In the genomic region with DNA sequence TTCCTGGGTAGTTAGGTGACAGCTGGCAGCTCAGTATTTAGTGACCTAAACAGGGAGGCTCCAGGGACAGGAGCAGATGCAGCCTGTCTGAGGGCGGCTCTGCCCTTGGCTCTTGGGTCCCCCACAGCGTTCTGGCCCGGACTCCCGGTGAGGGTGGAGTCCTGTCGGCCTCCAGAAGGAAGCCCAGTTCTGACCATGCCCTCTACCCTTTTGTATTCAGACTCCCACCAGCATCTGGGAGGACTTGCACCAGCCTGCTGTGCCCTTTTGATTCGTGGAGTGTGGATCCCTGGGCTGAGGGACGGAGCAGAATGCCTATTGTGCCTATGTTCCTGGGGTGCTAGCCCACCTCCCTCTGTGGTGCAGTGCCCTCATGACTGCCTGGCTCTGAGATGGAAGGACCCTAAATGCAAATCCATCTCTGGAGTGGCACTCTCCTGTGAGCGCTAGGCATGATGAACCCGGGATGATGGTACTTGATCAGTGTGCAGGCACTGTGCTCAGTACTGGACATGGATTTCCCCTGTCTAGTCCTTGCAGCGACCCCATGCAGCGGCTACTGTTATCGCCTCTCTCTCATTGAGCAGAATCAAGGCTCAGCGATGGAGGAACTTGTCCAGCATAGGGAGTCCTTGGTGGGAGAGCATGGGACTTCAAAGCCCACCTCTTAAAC, we compare ENCODE assay signal across 25 cellular contexts.
"Had no signal": no experiment of that assay in that cellular context is flagged by ENCODE, and none has a peak within 500 bp of the region (broad histone marks: within the 10 kb centered on the region; RNA-seq: fewer than 3 reads in every experiment).

No MANE protein-coding gene starts in this region.

- H3K36me3 ChIP-seq: colonic mucosa, left lung, right atrium auricular region, suprapubic skin, upper lobe of left lung had no signal

- H3K27ac Mint-ChIP-seq: activated B cell treated with CpG ODN at 0.5 μM for 24 hours; activated CD4-positive, alpha-beta memory T cell treated with anti-CD3 and anti-CD28 coated beads for 36 hours; activated naive CD8-positive, alpha-beta T cell treated with anti-CD3 and anti-CD28 coated beads for 36 hours; activated T-helper 17 cell treated with anti-CD3 and anti-CD28 coated beads, Interleukin-2, amount 50 U/mL, for 72 hours; endodermal cell; progenitor cell of endocrine pancreas; stimulated activated naive CD8-positive, alpha-beta T cell treated with anti-CD3 and anti-CD28 coated beads, Interleukin-15, Interleukin-2, amounts not matched to agents 100 ng/mL and 50 ng/mL, for 24 hours had no signal

- H3K4me3 Mint-ChIP-seq: activated B cell treated with CpG ODN at 0.5 μM for 24 hours; activated CD4-positive, alpha-beta memory T cell treated with anti-CD3 and anti-CD28 coated beads for 36 hours; activated naive CD8-positive, alpha-beta T cell treated with anti-CD3 and anti-CD28 coated beads for 36 hours; activated T-helper 17 cell treated with anti-CD3 and anti-CD28 coated beads, Interleukin-2, amount 50 U/mL, for 72 hours; central memory CD8-positive, alpha-beta T cell; endodermal cell; neural crest cell; stimulated activated naive CD8-positive, alpha-beta T cell treated with anti-CD3 and anti-CD28 coated beads, Interleukin-15, Interleukin-2, amounts not matched to agents 100 ng/mL and 50 ng/mL, for 24 hours had no signal

- H3K9me3 Mint-ChIP-seq: activated B cell treated with CpG ODN at 0.5 μM for 24 hours; activated CD4-positive, alpha-beta memory T cell treated with anti-CD3 and anti-CD28 coated beads for 36 hours; activated naive CD8-positive, alpha-beta T cell treated with anti-CD3 and anti-CD28 coated beads for 36 hours; activated T-helper 17 cell treated with anti-CD3 and anti-CD28 coated beads, Interleukin-2, amount 50 U/mL, for 72 hours; central memory CD8-positive, alpha-beta T cell; neural crest cell; stimulated activated naive CD8-positive, alpha-beta T cell treated with anti-CD3 and anti-CD28 coated beads, Interleukin-15, Interleukin-2, amounts not matched to agents 100 ng/mL and 50 ng/mL, for 24 hours had no signal

- FAIRE-seq: keratinocyte had no signal

- H3K27ac ChIP-seq: body of pancreas, colonic mucosa, epithelial cell of prostate, foreskin keratinocyte, left lung, right atrium auricular region, suprapubic skin, upper lobe of left lung had no signal

- H3K4me1 ChIP-seq: colonic mucosa had no signal

- DNase-seq: activated B cell treated with CpG ODN at 0.5 μM for 24 hours; activated CD4-positive, alpha-beta memory T cell treated with anti-CD3 and anti-CD28 coated beads for 36 hours; activated CD4-positive, alpha-beta T cell treated with anti-CD3 and anti-CD28 coated beads for 4 hours; activated naive CD4-positive, alpha-beta T cell; activated naive CD8-positive, alpha-beta T cell treated with anti-CD3 and anti-CD28 coated beads for 36 hours; amygdala; body of pancreas; colonic mucosa; endodermal cell; foreskin keratinocyte; head of caudate nucleus; left lung; midbrain; stimulated activated CD4-positive, alpha-beta T cell treated with anti-CD3 and anti-CD28 coated beads, Interleukin-15, amount 100 ng/mL, for 24 hours; stimulated activated CD4-positive, alpha-beta T cell treated with anti-CD3 and anti-CD28 coated beads, Interleukin-2, amount 100 ng/mL, for 48 hours; upper lobe of left lung had no signal

- H3K4me3 ChIP-seq: body of pancreas, colonic mucosa, left lung, right atrium auricular region, suprapubic skin, upper lobe of left lung had no signal

- ATAC-seq: activated T-helper 17 cell treated with anti-CD3 and anti-CD28 coated beads, Interleukin-2, amount 50 U/mL, for 72 hours; body of pancreas; foreskin keratinocyte; left lung had no signal

- H3K27me3 ChIP-seq: body of pancreas, colonic mucosa, foreskin keratinocyte, left lung, right atrium auricular region, suprapubic skin, upper lobe of left lung had no signal

- H3K27me3 Mint-ChIP-seq: activated B cell treated with CpG ODN at 0.5 μM for 24 hours; activated CD4-positive, alpha-beta memory T cell treated with anti-CD3 and anti-CD28 coated beads for 36 hours; activated naive CD8-positive, alpha-beta T cell treated with anti-CD3 and anti-CD28 coated beads for 36 hours; activated T-helper 17 cell treated with anti-CD3 and anti-CD28 coated beads, Interleukin-2, amount 50 U/mL, for 72 hours; central memory CD8-positive, alpha-beta T cell; progenitor cell of endocrine pancreas; stimulated activated naive CD8-positive, alpha-beta T cell treated with anti-CD3 and anti-CD28 coated beads, Interleukin-15, Interleukin-2, amounts not matched to agents 100 ng/mL and 50 ng/mL, for 24 hours had no signal

- H3K9me3 ChIP-seq: body of pancreas, colonic mucosa, left lung, right atrium auricular region, suprapubic skin, upper lobe of left lung had no signal

- H3K36me3 Mint-ChIP-seq: activated CD4-positive, alpha-beta memory T cell treated with anti-CD3 and anti-CD28 coated beads for 36 hours had no signal
